In the genomic region with DNA sequence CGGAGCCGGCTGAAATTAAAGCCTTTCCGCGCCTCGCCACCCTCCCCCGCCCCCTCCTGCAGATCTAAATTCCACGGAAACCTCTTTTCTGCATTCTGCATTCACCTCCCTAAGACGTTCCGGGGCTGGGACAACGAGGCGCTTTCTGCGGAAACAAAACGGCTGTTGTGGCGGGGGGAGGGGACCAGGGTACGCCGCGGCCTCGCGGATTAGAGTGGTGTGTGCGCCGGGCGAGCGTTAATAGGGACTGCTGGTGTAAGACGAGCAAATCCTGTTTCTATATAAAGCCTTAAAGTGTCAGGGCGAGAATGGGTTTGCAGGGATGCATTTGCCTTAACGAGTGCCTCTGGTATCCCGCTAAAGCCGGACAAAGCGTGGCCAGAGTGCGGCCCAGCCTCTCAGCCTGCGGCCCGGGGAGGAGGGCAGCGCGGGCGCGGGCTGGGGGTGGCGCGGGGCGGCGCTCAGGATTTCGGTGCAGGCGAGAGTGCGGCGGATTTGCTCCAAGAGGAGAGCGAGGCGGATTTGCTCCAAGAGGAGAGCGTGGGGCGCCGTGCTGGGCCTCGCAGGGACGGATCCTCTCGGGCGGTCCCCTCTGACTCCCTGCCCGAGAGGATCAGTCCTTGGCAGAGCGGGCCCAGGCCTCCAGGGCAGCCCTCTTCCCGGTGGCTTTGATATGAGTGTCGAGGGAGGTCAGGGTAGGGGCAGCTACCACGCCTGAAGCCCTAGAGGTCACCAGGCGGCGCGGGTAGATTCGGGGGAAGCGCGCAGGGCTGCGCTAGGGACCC, we compare ENCODE assay signal across 8 cellular contexts. TPM values are rescaled to one million over a fixed set of nuclear protein-coding genes. Genes with fewer than 3 reads are reported as not detected.
DNase-seq lines count a peak whose midpoint lies in the region; ATAC-seq and TF ChIP-seq lines count a peak whose summit lies in the region.

No MANE protein-coding gene starts in this region.

- H3F3A ChIP-seq in PC-3 (ENCODE audit: low read length, unreplicated experiment) = no peaks in the 10 kb centered on the region

- H3K27ac ChIP-seq in PC-3 (ENCODE audit: low read length) = peak overlapping the region; percentile 51
- H3K27ac ChIP-seq in effector memory CD4-positive, alpha-beta T cell (ENCODE audit: insufficient read depth, low read length, poor library complexity, severe bottlenecking) = no peak overlapping the region
- H3K27ac ChIP-seq in upper lobe of right lung = peak overlapping the region; percentile 95

- H3K27me3 ChIP-seq in PC-3 (ENCODE audit: low read length) = no peaks in the 10 kb centered on the region
- peaks cover 72% of the 10 kb centered on the region for H3K27me3 ChIP-seq in effector memory CD4-positive, alpha-beta T cell (replicated peaks; ENCODE audit: control insufficient read depth, insufficient read depth, low read length, poor library complexity, severe bottlenecking)
- no peaks in the 10 kb centered on the region for H3K27me3 ChIP-seq in upper lobe of right lung

- DNase-seq in GM03348 (ENCODE audit: low spot score) (peak; percentile 67), PC-3 (peak; percentile 58), mesothelial cell of epicardium (ENCODE audit: low spot score in 2 of 2, unreplicated experiment in 2 of 2) (no peak), upper lobe of right lung (peak; percentile 78), NCI-H1694 treated with DMSO at 0.1 percent for 48 hours (lab: John Stamatoyannopoulos, UW) (no peak), SIG-M5 (lab: John Stamatoyannopoulos, UW) (no peak)
- no peak for DNase-seq in effector memory CD4-positive, alpha-beta T cell
- no peak for DNase-seq in stimulated activated CD4-positive, alpha-beta T cell treated with anti-CD3 and anti-CD28 coated beads, Interleukin-4, amount 100 ng/mL, for 4 hours

- peak overlapping the region; percentile 85 for H3K4me3 Mint-ChIP-seq in mesothelial cell of epicardium

- no TSS peak for BruUV-seq in PC-3 (replicated peaks; lab: Mats Ljungman, UMichigan)

- CTCF ChIA-PET in PC-3 (lab: Charles Lee) = no interaction called here

- POLR2A ChIA-PET in PC-3 (lab: Charles Lee; ENCODE audit: unreplicated experiment) = no interaction called here

- H3K4me1 Mint-ChIP-seq in mesothelial cell of epicardium = peaks cover 64% of the 10 kb centered on the region

- H3K9me3 ChIP-seq in PC-3 (ENCODE audit: low read length) (no peaks in the 10 kb centered on the region), upper lobe of right lung (no peaks in the 10 kb centered on the region)
- H3K9me3 ChIP-seq in effector memory CD4-positive, alpha-beta T cell (ENCODE audit: control insufficient read depth, low read length) = no peaks in the 10 kb centered on the region

- ATAC-seq in PC-3 (peak; percentile 5), upper lobe of right lung (peak; percentile 11)

- peaks cover 80% of the 10 kb centered on the region for H3K79me2 ChIP-seq in PC-3 (ENCODE audit: low read length)

- peak overlapping the region; percentile 49 for H2AFZ ChIP-seq in PC-3 (ENCODE audit: low read length)

- peak overlapping the region; percentile 82 for H3K4me2 ChIP-seq in PC-3 (ENCODE audit: low read length)

- intact Hi-C loops in PC-3 (cut with micrococcal nuclease) (loop anchor here (2.0 kb wide), 1 partner anchor 84 kb away; no protein-coding TSS in a partner anchor), upper lobe of right lung (cut with DNase I) (loop anchor here (5.0 kb wide), 1 partner anchor 82 kb away; no protein-coding TSS in a partner anchor)

- H3K9me2 ChIP-seq in PC-3 (replicated peaks; ENCODE audit: low read length) = no peaks in the 10 kb centered on the region

- H3K27ac Mint-ChIP-seq in mesothelial cell of epicardium = peak overlapping the region; percentile 98

- no peaks in the 10 kb centered on the region for H4K20me1 ChIP-seq in PC-3 (ENCODE audit: low read length)

- peak overlapping the region; percentile 81 for H3K9ac ChIP-seq in PC-3 (ENCODE audit: low read length)

- H3K4me1 ChIP-seq in PC-3 (ENCODE audit: insufficient read depth, low read length) (peaks cover 12% of the 10 kb centered on the region; the same call in 1 of the 2 replicates), upper lobe of right lung (peaks cover 45% of the 10 kb centered on the region)
- peaks cover 45% of the 10 kb centered on the region for H3K4me1 ChIP-seq in effector memory CD4-positive, alpha-beta T cell (ENCODE audit: control insufficient read depth, insufficient read depth, low read length, poor library complexity, severe bottlenecking)

- no peaks in the 10 kb centered on the region for H3K36me3 Mint-ChIP-seq in mesothelial cell of epicardium

- peak overlapping the region; percentile 86 for H3K4me3 ChIP-seq in PC-3 (ENCODE audit: low read length)
- peak overlapping the region; percentile 54 for H3K4me3 ChIP-seq in effector memory CD4-positive, alpha-beta T cell (ENCODE audit: insufficient read depth, low read depth, low read length, poor library complexity, severe bottlenecking)
- H3K4me3 ChIP-seq in upper lobe of right lung = peak overlapping the region; percentile 74

- TF ChIP-seq CTCF in PC-3 (conservative IDR thresholded peaks at IDR 0.05; ENCODE audit: low read depth, low read length) (no peak), mesothelial cell of epicardium (IDR thresholded peaks at IDR 0.05; ENCODE audit: unreplicated experiment) (no peak), upper lobe of right lung (IDR thresholded peaks at IDR 0.05) (no peak)

- H3K9me3 Mint-ChIP-seq in mesothelial cell of epicardium = no peaks in the 10 kb centered on the region

- no peaks in the 10 kb centered on the region for H3K27me3 Mint-ChIP-seq in mesothelial cell of epicardium (ENCODE audit: low read depth)

- H3K36me3 ChIP-seq in PC-3 (ENCODE audit: low read depth, low read length) (no peaks in the 10 kb centered on the region), upper lobe of right lung (no peaks in the 10 kb centered on the region)
- H3K36me3 ChIP-seq in effector memory CD4-positive, alpha-beta T cell (ENCODE audit: control insufficient read depth, insufficient read depth, low read length) = no peaks in the 10 kb centered on the region

RNA-seq across cellular contexts. Expression of gene BAHCC1, which starts 5.1 kb away (rescaled TPM):
- total RNA-seq in PC-3 (2014; rRNA removed) (9.9 and 16.9 TPM in 2 replicates), mesothelial cell of epicardium (34.9 to 36.4 TPM (median 35.1 TPM) in 3 replicates), upper lobe of right lung (23.3 TPM)

Comparison
In these comparisons a context has a peak if more than half of its experiments do, and no peak if none do; other contexts are left out.
1. DNase-seq: peak in GM03348 (single experiment), PC-3 (single experiment) and upper lobe of right lung (single experiment); none in effector memory CD4-positive, alpha-beta T cell (0 of 3), mesothelial cell of epicardium (0 of 2), stimulated activated CD4-positive, alpha-beta T cell treated with anti-CD3 and anti-CD28 coated beads, Interleukin-4, amount 100 ng/mL, for 4 hours (0 of 2), NCI-H1694 treated with DMSO at 0.1 percent for 48 hours (single experiment) and SIG-M5 (single experiment).
2. Peak in every context shown above with its lines, with median percentiles within 50 percentile points of each other: H3K4me3 ChIP-seq.